Comparison of ENCODE assay signal across 8 cellular contexts in genomic region chr13:19861762-19862161, GRCh38. TPM values are rescaled to one million over a fixed set of nuclear protein-coding genes. Genes with fewer than 3 reads are reported as not detected.
DNase-seq lines count a peak whose midpoint lies in the region; ATAC-seq and TF ChIP-seq lines count a peak whose summit lies in the region.

No MANE protein-coding gene starts in this region.

- H3K56ac ChIP-seq in mesendoderm (ENCODE audit: low read length), result peak overlapping the region; percentile 91

- H3K27ac ChIP-seq in mesendoderm (ENCODE audit: low read depth, low read length) (no peak overlapping the region), upper lobe of left lung (peak overlapping the region in 3 of 4 donors; percentile 97 to 100 (median 100))

- H3K9ac ChIP-seq in mesendoderm (ENCODE audit: low read length), result peak overlapping the region; percentile 89

- H3K4ac ChIP-seq in mesendoderm (ENCODE audit: low read depth, low read length), result no peak overlapping the region

- H3K4me2 ChIP-seq in mesendoderm (ENCODE audit: low read length), result peak overlapping the region; percentile 78

- no peak for TF ChIP-seq CTCF in brain (conservative IDR thresholded peaks at IDR 0.05)
- TF ChIP-seq CTCF in upper lobe of left lung (IDR thresholded peaks at IDR 0.05), result no peak

- CTCF ChIA-PET in activated naive CD4-positive, alpha-beta T cell treated with anti-CD3 and anti-CD28 coated beads, Interleukin-2, amount 10 ng/mL, durations not matched to agents 7 days and 5 days (lab: Charles Lee), result interaction anchor here (0.9 to 1.1 kb wide), 4 partner anchors 12 to 79 kb away, joined by 3 to 4 read pairs (median 3); partner anchors contain the start of gene PSPC1

- H3K4me1 ChIP-seq in mesendoderm (ENCODE audit: control insufficient read depth, low read depth, low read length), result no peaks in the 10 kb centered on the region
- H3K4me1 ChIP-seq in upper lobe of left lung, result peaks cover 18 to 31% (median 25%) of the 10 kb centered on the region in 4 donors

- no peak overlapping the region for H2BK15ac ChIP-seq in mesendoderm (replicated peaks; ENCODE audit: low read depth)

- no peak for TF ChIP-seq EP300 in upper lobe of left lung (IDR thresholded peaks at IDR 0.05)

- WGBS in mesendoderm (ENCODE audit: extremely low coverage, insufficient coverage, low lambda C conversion rate), result no CpG with 5 or more reads among the region's 4 CpGs
- 9% methylated on average over 4 of the region's 4 CpGs for WGBS in upper lobe of left lung, 2 donors

- H3K79me1 ChIP-seq in mesendoderm (ENCODE audit: low read length), result peaks cover 4% of the 10 kb centered on the region

- peaks cover 27% of the 10 kb centered on the region for H3K79me2 ChIP-seq in mesendoderm (ENCODE audit: control insufficient read depth, insufficient read depth, low read length)

- H3K4me1 Mint-ChIP-seq in activated naive CD4-positive, alpha-beta T cell treated with anti-CD3 and anti-CD28 coated beads, Interleukin-2, amount 10 ng/mL, durations not matched to agents 7 days and 5 days, result peaks cover 44% of the 10 kb centered on the region
- H3K4me1 Mint-ChIP-seq in brain, result peaks cover 51% of the 10 kb centered on the region

- ATAC-seq in upper lobe of left lung (ENCODE audit: low FRiP score in 2 of 2) (no peak), HG02970 (IDR thresholded peaks at IDR 0.05; ENCODE audit: low FRiP score, unreplicated experiment) (no peak), GM19452 (IDR thresholded peaks at IDR 0.05; ENCODE audit: unreplicated experiment) (no peak)

- H2AK5ac ChIP-seq in mesendoderm (ENCODE audit: low read length), result no peak overlapping the region

- H3K36me3 ChIP-seq in mesendoderm (ENCODE audit: control insufficient read depth, insufficient read depth, low read length), result no peaks in the 10 kb centered on the region
- H3K36me3 ChIP-seq in upper lobe of left lung, result peaks cover 0 to 4% (median 0%) of the 10 kb centered on the region in 4 donors

- no peak overlapping the region for H3K23ac ChIP-seq in mesendoderm (ENCODE audit: low read length)

- H3K27me3 ChIP-seq in mesendoderm (ENCODE audit: insufficient read depth, low read length, poor library complexity) (no peaks in the 10 kb centered on the region), upper lobe of left lung (no peaks in the 10 kb centered on the region)

- no peak for TF ChIP-seq POLR2A in upper lobe of left lung (IDR thresholded peaks at IDR 0.05)

- no peak overlapping the region for H2BK5ac ChIP-seq in mesendoderm (ENCODE audit: low read length)

- no peaks in the 10 kb centered on the region for H3K9me3 ChIP-seq in upper lobe of left lung

- H3K4me3 Mint-ChIP-seq in activated naive CD4-positive, alpha-beta T cell treated with anti-CD3 and anti-CD28 coated beads, Interleukin-2, amount 10 ng/mL, durations not matched to agents 7 days and 5 days, result peak overlapping the region; percentile 99
- H3K4me3 Mint-ChIP-seq in brain, result peak overlapping the region; percentile 95 to 99 (median 98)

- H3K18ac ChIP-seq in mesendoderm (ENCODE audit: low read length), result no peak overlapping the region

- peak overlapping the region; percentile 99 for H3K27ac Mint-ChIP-seq in activated naive CD4-positive, alpha-beta T cell treated with anti-CD3 and anti-CD28 coated beads, Interleukin-2, amount 10 ng/mL, durations not matched to agents 7 days and 5 days
- H3K27ac Mint-ChIP-seq in brain, result peak overlapping the region; percentile 98 to 100 (median 98)

- H3K9me3 Mint-ChIP-seq in activated naive CD4-positive, alpha-beta T cell treated with anti-CD3 and anti-CD28 coated beads, Interleukin-2, amount 10 ng/mL, durations not matched to agents 7 days and 5 days, result peaks cover 4% of the 10 kb centered on the region
- peaks cover 0 to 8% (median 6%) of the 10 kb centered on the region in 5 experiments for H3K9me3 Mint-ChIP-seq in brain

- H3K36me3 Mint-ChIP-seq in activated naive CD4-positive, alpha-beta T cell treated with anti-CD3 and anti-CD28 coated beads, Interleukin-2, amount 10 ng/mL, durations not matched to agents 7 days and 5 days, result peaks cover 41% of the 10 kb centered on the region
- H3K36me3 Mint-ChIP-seq in brain, result peaks cover 46% of the 10 kb centered on the region

- no peak for DNase-seq in activated naive CD4-positive, alpha-beta T cell treated with anti-CD3 and anti-CD28 coated beads, Interleukin-2, amount 10 ng/mL, durations not matched to agents 7 days and 5 days
- no peak for DNase-seq in activated naive CD4-positive, alpha-beta T cell treated with Interleukin-2 at 50 U/mL for 16 hours
- DNase-seq in mesendoderm, result no peak
- no peak for DNase-seq in upper lobe of left lung
- no peak for DNase-seq in SW 1271 (lab: John Stamatoyannopoulos, UW)

- H3K4me3 ChIP-seq in mesendoderm (ENCODE audit: low read length) (no peak overlapping the region), upper lobe of left lung (peak overlapping the region in 3 of 4 donors; percentile 53 to 90 (median 77))

- no peaks in the 10 kb centered on the region for H3K27me3 Mint-ChIP-seq in activated naive CD4-positive, alpha-beta T cell treated with anti-CD3 and anti-CD28 coated beads, Interleukin-2, amount 10 ng/mL, durations not matched to agents 7 days and 5 days
- peaks cover 6% of the 10 kb centered on the region for H3K27me3 Mint-ChIP-seq in brain

- no peak overlapping the region for H4K5ac ChIP-seq in mesendoderm (ENCODE audit: low read length)

- no peak overlapping the region for H2BK120ac ChIP-seq in mesendoderm (ENCODE audit: low read depth, low read length)

- no peak overlapping the region for H4K8ac ChIP-seq in mesendoderm (ENCODE audit: low read depth, low read length)

RNA-seq across cellular contexts. Expression of gene ZMYM5, which starts 1.7 kb away (rescaled TPM):
- polyA plus RNA-seq in brain (ENCODE audit: insufficient read depth, low read depth, low replicate concordance), result 1.7 TPM
- 8.9 TPM for polyA plus RNA-seq in mesendoderm (2013, experiment 1 of 2)
- 8.6 TPM for polyA plus RNA-seq in mesendoderm (2013, experiment 2 of 2)
- 10 to 100 TPM in 3 of 6 donors, 1 to 10 TPM in 3; 6.5 to 23.0 (median 10.4) TPM for total RNA-seq in upper lobe of left lung
